Comparison of ENCODE assay signal across 1 cellular context in the genomic region with DNA sequence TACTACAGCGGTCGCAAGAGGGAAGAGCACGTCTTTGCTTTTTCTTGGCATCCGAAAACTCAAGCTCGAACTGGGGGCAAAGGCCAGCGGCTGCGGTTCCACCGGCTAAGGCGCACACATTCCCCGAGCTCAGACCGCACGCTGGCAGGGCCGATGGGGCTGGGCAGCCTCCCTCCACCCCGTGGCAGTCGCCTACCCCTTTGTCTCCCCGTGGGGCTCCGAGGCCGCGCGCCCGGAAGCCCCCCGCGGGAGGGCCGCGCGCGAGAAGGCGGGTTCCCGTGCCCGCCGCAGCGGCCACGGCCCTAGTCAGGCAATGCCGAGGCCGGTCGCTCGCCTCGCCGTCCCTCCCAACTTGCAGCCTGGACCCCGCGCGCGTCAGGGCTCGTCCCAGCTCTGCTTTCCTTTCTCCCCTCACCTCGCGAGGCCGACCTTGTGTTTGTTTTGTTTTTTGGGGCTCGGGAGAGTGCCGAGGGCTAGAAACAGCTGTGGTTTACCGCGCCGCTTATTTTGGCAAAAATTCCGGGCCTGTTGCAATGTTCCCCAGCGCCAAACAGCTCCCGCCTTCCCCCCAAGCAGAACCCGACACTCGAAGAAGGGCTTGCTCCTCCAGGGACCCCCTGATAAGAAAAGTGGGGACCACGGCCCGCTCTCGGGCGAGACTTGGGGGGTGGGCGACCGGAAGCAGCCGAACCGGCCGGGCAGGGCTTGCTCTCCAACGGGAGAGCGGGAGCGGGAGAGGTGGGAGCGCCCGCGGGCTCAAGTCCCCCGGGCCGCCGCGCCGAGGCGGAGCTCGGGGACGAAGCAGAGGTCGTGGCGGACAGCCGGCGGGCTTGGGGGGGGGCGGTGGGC.
TF ChIP-seq lines count a peak whose summit lies in the region.

No MANE protein-coding gene starts in this region.

TF ChIP-seq in GM12878, 131 proteins besides CTCF, POLR2A, EP300 and RAD21 (continued from another document and continues in another):
- TF ChIP-seq, protein P1, sequence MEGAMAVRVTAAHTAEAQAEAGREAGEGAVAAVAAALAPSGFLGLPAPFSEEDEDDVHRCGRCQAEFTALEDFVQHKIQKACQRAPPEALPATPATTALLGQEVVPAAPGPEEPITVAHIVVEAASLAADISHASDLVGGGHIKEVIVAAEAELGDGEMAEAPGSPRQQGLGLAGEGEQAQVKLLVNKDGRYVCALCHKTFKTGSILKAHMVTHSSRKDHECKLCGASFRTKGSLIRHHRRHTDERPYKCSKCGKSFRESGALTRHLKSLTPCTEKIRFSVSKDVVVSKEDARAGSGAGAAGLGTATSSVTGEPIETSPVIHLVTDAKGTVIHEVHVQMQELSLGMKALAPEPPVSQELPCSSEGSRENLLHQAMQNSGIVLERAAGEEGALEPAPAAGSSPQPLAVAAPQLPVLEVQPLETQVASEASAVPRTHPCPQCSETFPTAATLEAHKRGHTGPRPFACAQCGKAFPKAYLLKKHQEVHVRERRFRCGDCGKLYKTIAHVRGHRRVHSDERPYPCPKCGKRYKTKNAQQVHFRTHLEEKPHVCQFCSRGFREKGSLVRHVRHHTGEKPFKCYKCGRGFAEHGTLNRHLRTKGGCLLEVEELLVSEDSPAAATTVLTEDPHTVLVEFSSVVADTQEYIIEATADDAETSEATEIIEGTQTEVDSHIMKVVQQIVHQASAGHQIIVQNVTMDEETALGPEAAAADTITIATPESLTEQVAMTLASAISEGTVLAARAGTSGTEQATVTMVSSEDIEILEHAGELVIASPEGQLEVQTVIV (IDR thresholded peaks at IDR 0.05; ENCODE audit: borderline replicate concordance, partially characterized antibody), result no peak
- no peak; the same call in 1 of the 2 replicates for TF ChIP-seq CREM (IDR thresholded peaks at IDR 0.05; ENCODE audit: low read depth)
- TF ChIP-seq YY1 (IDR thresholded peaks at IDR 0.05; ENCODE audit: low read depth, low read length), result peak; percentile 56
- no peak for TF ChIP-seq ZNF384 (IDR thresholded peaks at IDR 0.05; ENCODE audit: borderline replicate concordance, low read depth, low read length)
- TF ChIP-seq, protein P2, sequence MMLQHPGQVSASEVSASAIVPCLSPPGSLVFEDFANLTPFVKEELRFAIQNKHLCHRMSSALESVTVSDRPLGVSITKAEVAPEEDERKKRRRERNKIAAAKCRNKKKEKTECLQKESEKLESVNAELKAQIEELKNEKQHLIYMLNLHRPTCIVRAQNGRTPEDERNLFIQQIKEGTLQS (IDR thresholded peaks at IDR 0.05; ENCODE audit: borderline replicate concordance, extremely low read depth, low read depth, low read length), result no peak
- no peak for TF ChIP-seq ESRRA (IDR thresholded peaks at IDR 0.05; ENCODE audit: low read length)
- TF ChIP-seq RAD51 (IDR thresholded peaks at IDR 0.05), result no peak
- TF ChIP-seq, protein P3, sequence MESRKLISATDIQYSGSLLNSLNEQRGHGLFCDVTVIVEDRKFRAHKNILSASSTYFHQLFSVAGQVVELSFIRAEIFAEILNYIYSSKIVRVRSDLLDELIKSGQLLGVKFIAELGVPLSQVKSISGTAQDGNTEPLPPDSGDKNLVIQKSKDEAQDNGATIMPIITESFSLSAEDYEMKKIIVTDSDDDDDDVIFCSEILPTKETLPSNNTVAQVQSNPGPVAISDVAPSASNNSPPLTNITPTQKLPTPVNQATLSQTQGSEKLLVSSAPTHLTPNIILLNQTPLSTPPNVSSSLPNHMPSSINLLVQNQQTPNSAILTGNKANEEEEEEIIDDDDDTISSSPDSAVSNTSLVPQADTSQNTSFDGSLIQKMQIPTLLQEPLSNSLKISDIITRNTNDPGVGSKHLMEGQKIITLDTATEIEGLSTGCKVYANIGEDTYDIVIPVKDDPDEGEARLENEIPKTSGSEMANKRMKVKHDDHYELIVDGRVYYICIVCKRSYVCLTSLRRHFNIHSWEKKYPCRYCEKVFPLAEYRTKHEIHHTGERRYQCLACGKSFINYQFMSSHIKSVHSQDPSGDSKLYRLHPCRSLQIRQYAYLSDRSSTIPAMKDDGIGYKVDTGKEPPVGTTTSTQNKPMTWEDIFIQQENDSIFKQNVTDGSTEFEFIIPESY (IDR thresholded peaks at IDR 0.05), result no peak
- TF ChIP-seq, protein P4, sequence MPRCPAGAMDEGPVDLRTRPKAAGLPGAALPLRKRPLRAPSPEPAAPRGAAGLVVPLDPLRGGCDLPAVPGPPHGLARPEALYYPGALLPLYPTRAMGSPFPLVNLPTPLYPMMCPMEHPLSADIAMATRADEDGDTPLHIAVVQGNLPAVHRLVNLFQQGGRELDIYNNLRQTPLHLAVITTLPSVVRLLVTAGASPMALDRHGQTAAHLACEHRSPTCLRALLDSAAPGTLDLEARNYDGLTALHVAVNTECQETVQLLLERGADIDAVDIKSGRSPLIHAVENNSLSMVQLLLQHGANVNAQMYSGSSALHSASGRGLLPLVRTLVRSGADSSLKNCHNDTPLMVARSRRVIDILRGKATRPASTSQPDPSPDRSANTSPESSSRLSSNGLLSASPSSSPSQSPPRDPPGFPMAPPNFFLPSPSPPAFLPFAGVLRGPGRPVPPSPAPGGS (IDR thresholded peaks at IDR 0.05; ENCODE audit: borderline replicate concordance, insufficient read depth, low read depth, low read length, poor library complexity, severe bottlenecking), result no peak
- TF ChIP-seq, protein P5, sequence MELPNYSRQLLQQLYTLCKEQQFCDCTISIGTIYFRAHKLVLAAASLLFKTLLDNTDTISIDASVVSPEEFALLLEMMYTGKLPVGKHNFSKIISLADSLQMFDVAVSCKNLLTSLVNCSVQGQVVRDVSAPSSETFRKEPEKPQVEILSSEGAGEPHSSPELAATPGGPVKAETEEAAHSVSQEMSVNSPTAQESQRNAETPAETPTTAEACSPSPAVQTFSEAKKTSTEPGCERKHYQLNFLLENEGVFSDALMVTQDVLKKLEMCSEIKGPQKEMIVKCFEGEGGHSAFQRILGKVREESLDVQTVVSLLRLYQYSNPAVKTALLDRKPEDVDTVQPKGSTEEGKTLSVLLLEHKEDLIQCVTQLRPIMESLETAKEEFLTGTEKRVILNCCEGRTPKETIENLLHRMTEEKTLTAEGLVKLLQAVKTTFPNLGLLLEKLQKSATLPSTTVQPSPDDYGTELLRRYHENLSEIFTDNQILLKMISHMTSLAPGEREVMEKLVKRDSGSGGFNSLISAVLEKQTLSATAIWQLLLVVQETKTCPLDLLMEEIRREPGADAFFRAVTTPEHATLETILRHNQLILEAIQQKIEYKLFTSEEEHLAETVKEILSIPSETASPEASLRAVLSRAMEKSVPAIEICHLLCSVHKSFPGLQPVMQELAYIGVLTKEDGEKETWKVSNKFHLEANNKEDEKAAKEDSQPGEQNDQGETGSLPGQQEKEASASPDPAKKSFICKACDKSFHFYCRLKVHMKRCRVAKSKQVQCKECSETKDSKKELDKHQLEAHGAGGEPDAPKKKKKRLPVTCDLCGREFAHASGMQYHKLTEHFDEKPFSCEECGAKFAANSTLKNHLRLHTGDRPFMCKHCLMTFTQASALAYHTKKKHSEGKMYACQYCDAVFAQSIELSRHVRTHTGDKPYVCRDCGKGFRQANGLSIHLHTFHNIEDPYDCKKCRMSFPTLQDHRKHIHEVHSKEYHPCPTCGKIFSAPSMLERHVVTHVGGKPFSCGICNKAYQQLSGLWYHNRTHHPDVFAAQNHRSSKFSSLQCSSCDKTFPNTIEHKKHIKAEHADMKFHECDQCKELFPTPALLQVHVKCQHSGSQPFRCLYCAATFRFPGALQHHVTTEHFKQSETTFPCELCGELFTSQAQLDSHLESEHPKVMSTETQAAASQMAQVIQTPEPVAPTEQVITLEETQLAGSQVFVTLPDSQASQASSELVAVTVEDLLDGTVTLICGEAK (IDR thresholded peaks at IDR 0.05; ENCODE audit: borderline replicate concordance), result no peak
- TF ChIP-seq FOS (IDR thresholded peaks at IDR 0.05; ENCODE audit: borderline replicate concordance, extremely low read depth, insufficient read length), result no peak
- TF ChIP-seq, protein P6, sequence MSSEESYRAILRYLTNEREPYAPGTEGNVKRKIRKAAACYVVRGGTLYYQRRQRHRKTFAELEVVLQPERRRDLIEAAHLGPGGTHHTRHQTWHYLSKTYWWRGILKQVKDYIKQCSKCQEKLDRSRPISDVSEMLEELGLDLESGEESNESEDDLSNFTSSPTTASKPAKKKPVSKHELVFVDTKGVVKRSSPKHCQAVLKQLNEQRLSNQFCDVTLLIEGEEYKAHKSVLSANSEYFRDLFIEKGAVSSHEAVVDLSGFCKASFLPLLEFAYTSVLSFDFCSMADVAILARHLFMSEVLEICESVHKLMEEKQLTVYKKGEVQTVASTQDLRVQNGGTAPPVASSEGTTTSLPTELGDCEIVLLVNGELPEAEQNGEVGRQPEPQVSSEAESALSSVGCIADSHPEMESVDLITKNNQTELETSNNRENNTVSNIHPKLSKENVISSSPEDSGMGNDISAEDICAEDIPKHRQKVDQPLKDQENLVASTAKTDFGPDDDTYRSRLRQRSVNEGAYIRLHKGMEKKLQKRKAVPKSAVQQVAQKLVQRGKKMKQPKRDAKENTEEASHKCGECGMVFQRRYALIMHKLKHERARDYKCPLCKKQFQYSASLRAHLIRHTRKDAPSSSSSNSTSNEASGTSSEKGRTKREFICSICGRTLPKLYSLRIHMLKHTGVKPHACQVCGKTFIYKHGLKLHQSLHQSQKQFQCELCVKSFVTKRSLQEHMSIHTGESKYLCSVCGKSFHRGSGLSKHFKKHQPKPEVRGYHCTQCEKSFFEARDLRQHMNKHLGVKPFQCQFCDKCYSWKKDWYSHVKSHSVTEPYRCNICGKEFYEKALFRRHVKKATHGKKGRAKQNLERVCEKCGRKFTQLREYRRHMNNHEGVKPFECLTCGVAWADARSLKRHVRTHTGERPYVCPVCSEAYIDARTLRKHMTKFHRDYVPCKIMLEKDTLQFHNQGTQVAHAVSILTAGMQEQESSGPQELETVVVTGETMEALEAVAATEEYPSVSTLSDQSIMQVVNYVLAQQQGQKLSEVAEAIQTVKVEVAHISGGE (CRISPR knock-in tag; IDR thresholded peaks at IDR 0.05), result no peak
- no peak for TF ChIP-seq STAT3 (IDR thresholded peaks at IDR 0.05; ENCODE audit: low read depth, low read length)
- no peak for TF ChIP-seq NRF1 (conservative IDR thresholded peaks at IDR 0.05; ENCODE audit: low read depth, low read length)
- peak; percentile 42; the same call in 1 of the 2 replicates for TF ChIP-seq NR2C1 (IDR thresholded peaks at IDR 0.05)
- TF ChIP-seq SP1 (IDR thresholded peaks at IDR 0.05; ENCODE audit: low read depth, low read length), result no peak
- TF ChIP-seq KLF5 (IDR thresholded peaks at IDR 0.05; ENCODE audit: partially characterized antibody), result no peak
- TF ChIP-seq SUPT20H (IDR thresholded peaks at IDR 0.05; ENCODE audit: borderline replicate concordance, control insufficient read depth, low read depth, low read length), result no peak
- TF ChIP-seq GABPA (IDR thresholded peaks at IDR 0.05; ENCODE audit: low read depth), result 0 out of 2 replicates have a peak, but pooled peaks have one; percentile 20
- TF ChIP-seq MAX (IDR thresholded peaks at IDR 0.05; ENCODE audit: low read depth, low read length), result no peak
- no peak for TF ChIP-seq RCOR1 (conservative IDR thresholded peaks at IDR 0.05; ENCODE audit: low read depth, low read length)
- TF ChIP-seq ZBTB4 (CRISPR knock-in tag; IDR thresholded peaks at IDR 0.05), result no peak
- no peak for TF ChIP-seq TBL1XR1 (IDR thresholded peaks at IDR 0.05; ENCODE audit: low read depth, low read length)
- TF ChIP-seq KAT2A (conservative IDR thresholded peaks at IDR 0.05; ENCODE audit: control insufficient read depth, low read depth, low read length), result no peak
- 0 out of 2 replicates have a peak, but pooled peaks have one; percentile 17 for TF ChIP-seq HCFC1 (IDR thresholded peaks at IDR 0.05; ENCODE audit: low read length)
- TF ChIP-seq, protein P7, sequence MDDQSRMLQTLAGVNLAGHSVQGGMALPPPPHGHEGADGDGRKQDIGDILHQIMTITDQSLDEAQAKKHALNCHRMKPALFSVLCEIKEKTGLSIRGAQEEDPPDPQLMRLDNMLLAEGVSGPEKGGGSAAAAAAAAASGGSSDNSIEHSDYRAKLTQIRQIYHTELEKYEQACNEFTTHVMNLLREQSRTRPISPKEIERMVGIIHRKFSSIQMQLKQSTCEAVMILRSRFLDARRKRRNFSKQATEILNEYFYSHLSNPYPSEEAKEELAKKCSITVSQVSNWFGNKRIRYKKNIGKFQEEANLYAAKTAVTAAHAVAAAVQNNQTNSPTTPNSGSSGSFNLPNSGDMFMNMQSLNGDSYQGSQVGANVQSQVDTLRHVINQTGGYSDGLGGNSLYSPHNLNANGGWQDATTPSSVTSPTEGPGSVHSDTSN (IDR thresholded peaks at IDR 0.05; ENCODE audit: insufficient replicate concordance, low read depth, low read length), result no peak
